ENCODE assay signal across 13 cellular contexts in genomic region chr4:159106636-159107035, GRCh38. TPM values are rescaled to one million over a fixed set of nuclear protein-coding genes. Genes with fewer than 3 reads are reported as not detected.
DNase-seq lines count a peak whose midpoint lies in the region; TF ChIP-seq lines count a peak whose summit lies in the region.
"Had no signal": no experiment of that assay in that cellular context is flagged by ENCODE, and none has a peak within 500 bp of the region (broad histone marks: within the 10 kb centered on the region; RNA-seq: fewer than 3 reads in every experiment).

No MANE protein-coding gene starts in this region.

- POLR2A ChIA-PET in Caco-2 (lab: Charles Lee), result no interaction called here
- POLR2A ChIA-PET in HEK293 (lab: Yijun Ruan, JAX), result no interaction called here

- TF ChIP-seq CTCF in Caco-2 (IDR thresholded peaks at IDR 0.05; ENCODE audit: insufficient read depth in 1 of 2, low read depth in 1 of 2, low read length in 1 of 2, severe bottlenecking in 1 of 2, unreplicated experiment in 1 of 2) (no peak), HEK293 (tag by site-specific recombination; IDR thresholded peaks at IDR 0.05) (no peak), mammary epithelial cell (conservative IDR thresholded peaks at IDR 0.05 in 1 of 2, IDR thresholded peaks at IDR 0.05 in 1 of 2; ENCODE audit: extremely low read depth in 1 of 2, insufficient read depth in 1 of 2, low read depth in 1 of 2, low read length in 2 of 2) (no peak), neural progenitor cell (IDR thresholded peaks at IDR 0.05) (no peak), coronary artery (IDR thresholded peaks at IDR 0.05) (no peak), Peyer's patch (IDR thresholded peaks at IDR 0.05) (no peak)

- peak overlapping the region; percentile 33 for H3K27ac Mint-ChIP-seq in Caco-2 (ENCODE audit: unreplicated experiment)
- no peak overlapping the region for H3K27ac Mint-ChIP-seq in neural progenitor cell

- H3K4me1 Mint-ChIP-seq in Caco-2 (ENCODE audit: low read depth, unreplicated experiment), result peaks cover 30% of the 10 kb centered on the region
- peaks cover 31% of the 10 kb centered on the region for H3K4me1 Mint-ChIP-seq in neural progenitor cell

- CTCF ChIA-PET in Caco-2 (lab: Charles Lee) (interaction anchor here (0.6 to 1.4 kb wide), 2 partner anchors 96 to 396 kb away, joined by 3 to 4 read pairs; no protein-coding TSS in a partner anchor), HEK293 (lab: Yijun Ruan, JAX) (interaction anchor here (0.6 to 1.9 kb wide), 2 partner anchors 97 to 323 kb away, joined by 3 to 4 read pairs; no protein-coding TSS in a partner anchor), mammary epithelial cell (lab: Charles Lee; ENCODE audit: low non-redundant PET) (no interaction called here)

- H3K27me3 ChIP-seq in Caco-2 (replicated peaks; ENCODE audit: control insufficient read depth, insufficient read depth, low read length) (no peaks in the 10 kb centered on the region), mammary epithelial cell (ENCODE audit: insufficient read depth, low read length) (no peaks in the 10 kb centered on the region), neural progenitor cell (peaks cover 8% of the 10 kb centered on the region), Peyer's patch (no peaks in the 10 kb centered on the region)

- H4K20me1 ChIP-seq in mammary epithelial cell (ENCODE audit: insufficient read depth, low read length) (no peaks in the 10 kb centered on the region), neural progenitor cell (ENCODE audit: low read depth) (peaks cover 64% of the 10 kb centered on the region)

- 45% methylated on average over 4 of the region's 4 CpGs for WGBS in mammary epithelial cell (ENCODE audit: low coverage, missing lambda C conversion rate)

- H3K9ac ChIP-seq in mammary epithelial cell (ENCODE audit: insufficient read depth, low read length) (no peak overlapping the region), neural progenitor cell (no peak overlapping the region)

- intact Hi-C loops in Caco-2 (cut with micrococcal nuclease; ENCODE audit: unreplicated experiment) (no loop called here), mammary epithelial cell (cut with micrococcal nuclease) (loop anchor here (10.0 kb wide), 1 partner anchor 338 kb away; no protein-coding TSS in a partner anchor)

- peaks cover 12% of the 10 kb centered on the region for H3F3A ChIP-seq in neural progenitor cell (ENCODE audit: low read depth)

- H3K79me2 ChIP-seq in mammary epithelial cell (ENCODE audit: insufficient read depth, low read length) (peaks cover 79% of the 10 kb centered on the region), neural progenitor cell (ENCODE audit: low read depth) (peaks cover 76% of the 10 kb centered on the region)

- H3K4me3 ChIP-seq in Caco-2 (ENCODE audit: low read depth, low read length) (no peak overlapping the region), HEK293 (ENCODE audit: low read depth, low read length) (peak overlapping the region; percentile 9; the same call in 1 of the 2 replicates), mammary epithelial cell (replicated peaks in 1 of 3; ENCODE audit: insufficient read depth in 1 of 3, low read depth in 2 of 3, low read length in 3 of 3) (peak overlapping the region in 1 of 3 experiments; percentile 59), neural progenitor cell (peak overlapping the region; percentile 99), coronary artery (no peak overlapping the region), Peyer's patch (no peak overlapping the region)

- H3K4me1 ChIP-seq in Caco-2 (peaks cover 16% of the 10 kb centered on the region), HEK293 (ENCODE audit: control insufficient read depth, insufficient read depth, low read length) (peaks cover 10% of the 10 kb centered on the region), mammary epithelial cell (ENCODE audit: insufficient read depth, low read length) (peaks cover 19% of the 10 kb centered on the region), neural progenitor cell (peaks cover 25% of the 10 kb centered on the region), Peyer's patch (peaks cover 0 to 18% (median 4%) of the 10 kb centered on the region in 4 donors)

- H2AFZ ChIP-seq in mammary epithelial cell (ENCODE audit: low read depth, low read length), result no peak overlapping the region
- no peak overlapping the region for H2AFZ ChIP-seq in neural progenitor cell (replicated peaks)

- dilution Hi-C loops in mammary epithelial cell (cut with HindIII; ENCODE audit: low sequenced_read_pairs), result no loop called here

- H3K9me3 Mint-ChIP-seq in Caco-2 (ENCODE audit: unreplicated experiment) (no peaks in the 10 kb centered on the region), neural progenitor cell (no peaks in the 10 kb centered on the region)

- H3K9me3 ChIP-seq in Caco-2, result no peaks in the 10 kb centered on the region
- H3K9me3 ChIP-seq in HEK293 (ENCODE audit: control insufficient read depth, insufficient read depth, low read depth, low read length), result no peaks in the 10 kb centered on the region
- H3K9me3 ChIP-seq in mammary epithelial cell (replicated peaks; ENCODE audit: insufficient read depth, low read length), result no peaks in the 10 kb centered on the region
- no peaks in the 10 kb centered on the region for H3K9me3 ChIP-seq in neural progenitor cell (ENCODE audit: low read depth)
- no peaks in the 10 kb centered on the region for H3K9me3 ChIP-seq in Peyer's patch

- no TSS peak for BruUV-seq in Caco-2 (replicated peaks; lab: Mats Ljungman, UMichigan)
- no TSS peak for BruUV-seq in mammary epithelial cell (replicated peaks; lab: Mats Ljungman, UMichigan)

- H3K27me3 Mint-ChIP-seq in Caco-2 (ENCODE audit: insufficient read depth, unreplicated experiment) (no peaks in the 10 kb centered on the region), neural progenitor cell (ENCODE audit: insufficient read depth, low read depth) (peaks cover 8% of the 10 kb centered on the region)

- H3K36me3 Mint-ChIP-seq in Caco-2 (ENCODE audit: insufficient read depth, unreplicated experiment), result peaks cover 39% of the 10 kb centered on the region
- peaks cover 9% of the 10 kb centered on the region for H3K36me3 Mint-ChIP-seq in neural progenitor cell

- H3K36me3 ChIP-seq in Caco-2 (ENCODE audit: control insufficient read depth, insufficient read depth, low read length), result no peaks in the 10 kb centered on the region
- no peaks in the 10 kb centered on the region for H3K36me3 ChIP-seq in HEK293 (ENCODE audit: control insufficient read depth in 2 of 2, insufficient read depth in 1 of 2, low read length in 2 of 2)
- no peaks in the 10 kb centered on the region for H3K36me3 ChIP-seq in mammary epithelial cell (ENCODE audit: insufficient read depth, low read length)
- H3K36me3 ChIP-seq in neural progenitor cell, result no peaks in the 10 kb centered on the region
- no peaks in the 10 kb centered on the region for H3K36me3 ChIP-seq in Peyer's patch

- H3K27ac ChIP-seq in HEK293 (ENCODE audit: extremely low read depth, low read depth, low read length), result no peak overlapping the region
- no peak overlapping the region for H3K27ac ChIP-seq in mammary epithelial cell (ENCODE audit: insufficient read depth, low read depth, low read length)
- H3K27ac ChIP-seq in neural progenitor cell, result no peak overlapping the region
- H3K27ac ChIP-seq in coronary artery, result no peak overlapping the region
- H3K27ac ChIP-seq in Peyer's patch, result no peak overlapping the region

- H3K4me3 Mint-ChIP-seq in Caco-2 (ENCODE audit: unreplicated experiment) (peak overlapping the region; percentile 99), neural progenitor cell (no peak overlapping the region)

- TF ChIP-seq POLR2A in Peyer's patch (IDR thresholded peaks at IDR 0.05), result no peak

- in situ Hi-C loops in mammary epithelial cell (cut with MboI; ENCODE audit: low sequenced_read_pairs in 2 of 2), result loop anchor here in 1 of 2 donors (10.0 kb wide), 1 partner anchor 112 kb away; no protein-coding TSS in a partner anchor
- in situ Hi-C loops in KBM-7 (cut with MboI; ENCODE audit: low pct_unique_long_range_greater_than_20kb, low sequenced_read_pairs), result no loop called here

- DNase-seq in Caco-2 (no peak), mammary epithelial cell (no peak), neural progenitor cell (ENCODE audit: low spot score) (no peak), kidney glomerular epithelial cell (lab: John Stamatoyannopoulos, UW) (no peak), KBM-7 (no peak), coronary artery (ENCODE audit: low spot score) (no peak), Peyer's patch (no peak)
- DNase-seq: HCEC 1CT; Kasumi-1; NCI-H2171 treated with DMSO at 0.1 percent for 48 hours; stimulated activated CD4-positive, alpha-beta T cell treated with anti-CD3 and anti-CD28 coated beads, Interleukin-1b, Interleukin-23, amount 100 ng/mL, for 48 hours; stimulated activated naive CD4-positive, alpha-beta T cell had no signal

- H3K4me2 ChIP-seq in mammary epithelial cell (ENCODE audit: insufficient read depth, low read depth, low read length), result peak overlapping the region; percentile 86
- H3K4me2 ChIP-seq in neural progenitor cell, result peak overlapping the region; percentile 80

TF ChIP-seq in HEK293, 187 proteins besides CTCF, POLR2A, EP300 and RAD21 (continues in another document):
- TF ChIP-seq ZNF391 (tag by site-specific recombination; IDR thresholded peaks at IDR 0.05; ENCODE audit: borderline replicate concordance, low read depth) (no peak), BCL6B (tag by site-specific recombination; IDR thresholded peaks at IDR 0.05) (no peak), ZNF610 (tag by site-specific recombination; IDR thresholded peaks at IDR 0.05; ENCODE audit: borderline replicate concordance) (no peak), ZNF416 (tag by site-specific recombination; IDR thresholded peaks at IDR 0.05) (no peak)

RNA-seq across cellular contexts. Expression of gene RAPGEF2, which starts 3.8 kb away (rescaled TPM):
- total RNA-seq in Caco-2 (2022) (65.6 and 67.6 TPM in 2 replicates), mammary epithelial cell (10 to 100 TPM; 23.4 to 47.2 TPM), neural progenitor cell (ENCODE audit: low replicate concordance) (49.5 and 70.4 TPM in 2 replicates), Peyer's patch (10 to 100 TPM; 30.1 to 81.7 (median 41.4) TPM)
- 16.4 TPM for polyA plus RNA-seq in mammary epithelial cell
- 28.6 TPM for polyA minus RNA-seq in mammary epithelial cell

Comparison
In these comparisons a context has a peak if more than half of its experiments do, and no peak if none do; other contexts are left out.
1. H3K4me3 ChIP-seq: peak in HEK293 (single experiment) and neural progenitor cell (single experiment); none in Caco-2 (single experiment), coronary artery (single experiment) and Peyer's patch (0 of 4).